25 cellular contexts compared by ENCODE assay signal in the genomic region with DNA sequence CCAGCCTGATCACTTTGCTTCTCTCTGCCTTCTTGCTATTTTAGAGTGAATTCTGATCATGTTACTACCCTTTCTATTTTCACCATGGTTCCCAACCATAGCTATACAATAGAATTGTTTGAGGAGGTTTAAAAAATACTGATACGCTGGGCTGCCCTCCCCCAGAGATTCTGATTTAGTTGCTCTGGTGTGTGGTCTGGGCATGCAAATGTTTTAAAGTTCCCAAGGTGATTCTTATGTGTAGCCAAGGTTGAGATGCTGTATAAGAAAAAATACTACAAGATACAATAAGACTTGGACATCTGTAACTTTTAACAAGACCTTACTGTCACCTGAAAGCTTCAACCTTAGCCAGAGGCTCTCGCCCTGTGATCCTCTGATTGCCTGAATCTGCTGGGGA. TPM values are rescaled to one million over a fixed set of nuclear protein-coding genes. Genes with fewer than 3 reads are reported as not detected.
A peak's percentile ranks its signal among the peaks of the same experiment; 100 is the strongest.
DNase-seq lines count a peak whose midpoint lies in the region; ATAC-seq, FAIRE-seq and TF ChIP-seq lines count a peak whose summit lies in the region.
"Had no signal": no experiment of that assay in that cellular context is flagged by ENCODE, and none has a peak within 500 bp of the region (broad histone marks: within the 10 kb centered on the region; RNA-seq: fewer than 3 reads in every experiment).

No MANE protein-coding gene starts in this region.

- POLR2A ChIA-PET in naive thymus-derived CD4-positive, alpha-beta T cell (lab: Charles Lee), result no interaction called here
- POLR2A ChIA-PET in CD4-positive, alpha-beta memory T cell (lab: Charles Lee; ENCODE audit: partially characterized antibody), result interaction anchor here (0.7 kb wide), 1 partner anchor 17 kb away, joined by 3 read pairs; no protein-coding TSS in a partner anchor

- CTCF ChIA-PET in naive thymus-derived CD4-positive, alpha-beta T cell (lab: Charles Lee), result no interaction called here
- CTCF ChIA-PET in CD4-positive, alpha-beta memory T cell (lab: Charles Lee; ENCODE audit: partially characterized antibody), result no interaction called here

- intact Hi-C loops in naive thymus-derived CD4-positive, alpha-beta T cell (cut with micrococcal nuclease), result no loop called here
- intact Hi-C loops in CD4-positive, alpha-beta memory T cell (cut with micrococcal nuclease), result no loop called here

- no peaks in the 10 kb centered on the region for H3K27me3 ChIP-seq in naive thymus-derived CD4-positive, alpha-beta T cell (ENCODE audit: control insufficient read depth in 2 of 2, insufficient read depth in 2 of 2, low read length in 2 of 2)
- H3K27me3 ChIP-seq in CD4-positive, alpha-beta memory T cell (ENCODE audit: insufficient read depth, low read length), result no peaks in the 10 kb centered on the region

- H3K9me3 ChIP-seq in naive thymus-derived CD4-positive, alpha-beta T cell (ENCODE audit: control insufficient read depth in 2 of 3, low read length in 3 of 3), result no peaks in the 10 kb centered on the region
- H3K9me3 ChIP-seq in CD4-positive, alpha-beta memory T cell (ENCODE audit: control insufficient read depth in 1 of 2, low read length in 2 of 2), result no peaks in the 10 kb centered on the region
- H3K9me3 ChIP-seq: A549; BLaER1 treated with 17β-estradiol and CSF1 and Interleukin-3, amounts not matched to agents 10 nM and 100 nM had no signal

- peak overlapping the region; percentile 34 for H3K27ac Mint-ChIP-seq in glutamatergic neuron (ENCODE audit: unreplicated experiment)
- no peak overlapping the region for H3K27ac Mint-ChIP-seq in naive thymus-derived CD4-positive, alpha-beta T cell
- H3K27ac Mint-ChIP-seq in CD4-positive, alpha-beta memory T cell, result no peak overlapping the region
- H3K27ac Mint-ChIP-seq: B cell; CD4-positive, alpha-beta T cell had no signal

- peak; percentile 56 for ATAC-seq in GM19351 (IDR thresholded peaks at IDR 0.05; ENCODE audit: unreplicated experiment)
- peak; percentile 64 for ATAC-seq in HG02885 (IDR thresholded peaks at IDR 0.05; ENCODE audit: poor library complexity, unreplicated experiment)
- no peak for ATAC-seq in naive thymus-derived CD4-positive, alpha-beta T cell
- ATAC-seq: A549 had no signal

- H3K27ac ChIP-seq in naive thymus-derived CD4-positive, alpha-beta T cell (ENCODE audit: low read depth, low read length), result no peak overlapping the region
- no peak overlapping the region for H3K27ac ChIP-seq in CD4-positive, alpha-beta memory T cell (ENCODE audit: low read depth, low read length)
- H3K27ac ChIP-seq: 22Rv1; A549; BLaER1 treated with 17β-estradiol and CSF1 and Interleukin-3, amounts not matched to agents 10 nM and 100 nM; C4-2B had no signal

- no peaks in the 10 kb centered on the region for H3K9me3 Mint-ChIP-seq in glutamatergic neuron (ENCODE audit: unreplicated experiment)
- no peaks in the 10 kb centered on the region for H3K9me3 Mint-ChIP-seq in naive thymus-derived CD4-positive, alpha-beta T cell
- no peaks in the 10 kb centered on the region for H3K9me3 Mint-ChIP-seq in CD4-positive, alpha-beta memory T cell
- H3K9me3 Mint-ChIP-seq: CD4-positive, alpha-beta T cell; CD8-positive, alpha-beta memory T cell had no signal

- peaks cover 14% of the 10 kb centered on the region for H3K4me1 Mint-ChIP-seq in glutamatergic neuron (ENCODE audit: low read depth, unreplicated experiment)
- H3K4me1 Mint-ChIP-seq in naive thymus-derived CD4-positive, alpha-beta T cell, result peaks cover 0 to 1% (median 0%) of the 10 kb centered on the region in 7 donors
- H3K4me1 Mint-ChIP-seq in CD4-positive, alpha-beta memory T cell, result no peaks in the 10 kb centered on the region
- H3K4me1 Mint-ChIP-seq: CD8-positive, alpha-beta memory T cell had no signal

- no peaks in the 10 kb centered on the region for H3K4me1 ChIP-seq in naive thymus-derived CD4-positive, alpha-beta T cell (ENCODE audit: control insufficient read depth in 2 of 2, insufficient read depth in 2 of 2, low read length in 2 of 2)
- no peaks in the 10 kb centered on the region for H3K4me1 ChIP-seq in CD4-positive, alpha-beta memory T cell (ENCODE audit: insufficient read depth, low read length)
- H3K4me1 ChIP-seq: A549; BLaER1 treated with 17β-estradiol and CSF1 and Interleukin-3, amounts not matched to agents 10 nM and 100 nM had no signal

- no peak overlapping the region for H3K4me3 ChIP-seq in naive thymus-derived CD4-positive, alpha-beta T cell (ENCODE audit: low read length)
- no peak overlapping the region for H3K4me3 ChIP-seq in CD4-positive, alpha-beta memory T cell (ENCODE audit: low read length in 2 of 2)
- H3K4me3 ChIP-seq: A549; BLaER1 treated with 17β-estradiol and CSF1 and Interleukin-3, amounts not matched to agents 10 nM and 100 nM had no signal

- DNase-seq in GM18507 (ENCODE audit: extremely low spot score, insufficient read length, low read depth), result no peak
- no peak for DNase-seq in glutamatergic neuron
- no peak for DNase-seq in naive thymus-derived CD4-positive, alpha-beta T cell
- DNase-seq in CD4-positive, alpha-beta memory T cell, result no peak
- no peak for DNase-seq in stimulated activated CD4-positive, alpha-beta T cell treated with anti-CD3 and anti-CD28 coated beads, Interleukin-2, amount 100 ng/mL, for 24 hours
- DNase-seq: AML-193; CD4-positive, alpha-beta T cell; CD8-positive, alpha-beta memory T cell; COR-L47; DMS 273 treated with DMSO at 0.1 percent for 48 hours; DMS153; DMS53; DMS79; DND-41; EL; GDM1 had no signal

- H3K4me3 Mint-ChIP-seq in glutamatergic neuron (ENCODE audit: unreplicated experiment), result no peak overlapping the region
- H3K4me3 Mint-ChIP-seq in naive thymus-derived CD4-positive, alpha-beta T cell, result no peak overlapping the region
- no peak overlapping the region for H3K4me3 Mint-ChIP-seq in CD4-positive, alpha-beta memory T cell
- H3K4me3 Mint-ChIP-seq: B cell; CD4-positive, alpha-beta T cell; CD8-positive, alpha-beta memory T cell had no signal

- no peaks in the 10 kb centered on the region for H3K27me3 Mint-ChIP-seq in glutamatergic neuron (ENCODE audit: unreplicated experiment)
- H3K27me3 Mint-ChIP-seq in naive thymus-derived CD4-positive, alpha-beta T cell, result peaks cover 0 to 5% (median 3%) of the 10 kb centered on the region in 5 donors
- H3K27me3 Mint-ChIP-seq in CD4-positive, alpha-beta memory T cell, result peaks cover 0 to 1% of the 10 kb centered on the region in 2 donors
- H3K27me3 Mint-ChIP-seq: B cell; CD4-positive, alpha-beta T cell had no signal

- H3K36me3 Mint-ChIP-seq in glutamatergic neuron (ENCODE audit: unreplicated experiment), result no peaks in the 10 kb centered on the region
- no peaks in the 10 kb centered on the region for H3K36me3 Mint-ChIP-seq in naive thymus-derived CD4-positive, alpha-beta T cell
- H3K36me3 Mint-ChIP-seq in CD4-positive, alpha-beta memory T cell, result no peaks in the 10 kb centered on the region
- H3K36me3 Mint-ChIP-seq: CD8-positive, alpha-beta memory T cell had no signal

- FAIRE-seq in GM18507 (lab: Jason Lieb, UNC), result peak; percentile 5
- FAIRE-seq: A549, GM12891, GM19239 had no signal

- no peaks in the 10 kb centered on the region for H3K36me3 ChIP-seq in naive thymus-derived CD4-positive, alpha-beta T cell (ENCODE audit: control insufficient read depth in 2 of 3, insufficient read depth in 3 of 3, low read length in 3 of 3)
- no peaks in the 10 kb centered on the region for H3K36me3 ChIP-seq in CD4-positive, alpha-beta memory T cell (ENCODE audit: insufficient read depth, low read length)
- H3K36me3 ChIP-seq: BLaER1 treated with 17β-estradiol and CSF1 and Interleukin-3, amounts not matched to agents 10 nM and 100 nM had no signal

- no peak for TF ChIP-seq CTCF in glutamatergic neuron (IDR thresholded peaks at IDR 0.05; ENCODE audit: partially characterized antibody, unreplicated experiment)

RNA-seq across cellular contexts. Expression of gene INTS6L, which starts 22.2 kb away (rescaled TPM):
- total RNA-seq in glutamatergic neuron (ENCODE audit: unreplicated experiment), result 15.2 TPM
- 10 to 100 TPM; 31.0 to 46.8 (median 32.4) TPM for total RNA-seq in naive thymus-derived CD4-positive, alpha-beta T cell
- 1 to 10 TPM; 5.9 to 9.2 TPM for polyA plus RNA-seq in naive thymus-derived CD4-positive, alpha-beta T cell
- 10 to 100 TPM; 43.7 to 46.0 TPM for total RNA-seq in CD4-positive, alpha-beta memory T cell
- 1 to 10 TPM; 5.4 to 6.2 TPM for polyA plus RNA-seq in CD4-positive, alpha-beta memory T cell
